17 cellular contexts compared by ENCODE assay signal in the genomic region with DNA sequence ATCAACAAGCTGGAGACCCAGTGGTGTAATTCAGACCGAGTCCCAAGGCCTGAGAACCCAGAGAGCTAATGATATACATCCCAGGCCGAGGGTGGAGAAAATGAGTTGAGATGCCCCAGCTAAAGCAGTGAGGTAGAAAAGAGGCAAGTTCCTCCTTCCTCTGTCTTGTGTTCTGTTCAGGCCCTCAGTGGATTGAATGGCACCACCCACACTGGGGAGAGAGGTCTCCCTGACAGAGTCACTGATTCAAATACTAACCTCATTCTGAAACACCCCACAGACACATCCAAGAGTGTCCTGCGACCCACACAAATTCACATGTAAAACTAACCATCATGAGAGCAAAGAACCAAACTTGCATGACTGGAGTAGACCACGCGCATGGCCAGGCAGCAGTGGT.
"Had no signal": no experiment of that assay in that cellular context is flagged by ENCODE, and none has a peak within 500 bp of the region (broad histone marks: within the 10 kb centered on the region; RNA-seq: fewer than 3 reads in every experiment).

No MANE protein-coding gene starts in this region.

- H3K4me1 Mint-ChIP-seq: memory B cell had no signal

- DNase-seq: activated CD4-positive, alpha-beta T cell treated with anti-CD3 and anti-CD28 coated beads, Interleukin-2, amount 10 ng/mL, durations not matched to agents 24 days and 14 days; activated naive CD4-positive, alpha-beta T cell treated with Interleukin-2 at 50 U/mL for 16 hours; activated naive CD8-positive, alpha-beta T cell treated with anti-CD3 and anti-CD28 coated beads, Interleukin-2, amount 10 ng/mL, durations not matched to agents 7 days and 5 days; amygdala; dorsolateral prefrontal cortex; left ventricle myocardium inferior; stimulated activated CD4-positive, alpha-beta T cell treated with anti-CD3 and anti-CD28 coated beads, Interleukin-4, amount 100 ng/mL, for 1 hour; T-helper 1 cell; T1000; upper lobe of right lung had no signal

- H3K4me3 ChIP-seq: cardiac muscle cell, dorsolateral prefrontal cortex, left ventricle myocardium inferior, pancreas, smooth muscle cell, upper lobe of right lung had no signal

- H3K4me3 Mint-ChIP-seq: activated CD4-positive, alpha-beta T cell treated with anti-CD3 and anti-CD28 coated beads, Interleukin-2, amount 10 ng/mL, durations not matched to agents 24 days and 14 days; activated naive CD8-positive, alpha-beta T cell treated with anti-CD3 and anti-CD28 coated beads, Interleukin-2, amount 10 ng/mL, durations not matched to agents 7 days and 5 days; memory B cell; naive thymus-derived CD4-positive, alpha-beta T cell had no signal

- H3K9me3 Mint-ChIP-seq: activated CD4-positive, alpha-beta T cell treated with anti-CD3 and anti-CD28 coated beads, Interleukin-2, amount 10 ng/mL, durations not matched to agents 24 days and 14 days; activated naive CD8-positive, alpha-beta T cell treated with anti-CD3 and anti-CD28 coated beads, Interleukin-2, amount 10 ng/mL, durations not matched to agents 7 days and 5 days; memory B cell had no signal

- H3K4me1 ChIP-seq: left ventricle myocardium inferior, pancreas, upper lobe of right lung had no signal

- ATAC-seq: naive thymus-derived CD4-positive, alpha-beta T cell; pancreas; sciatic nerve; upper lobe of right lung had no signal

- H3K36me3 ChIP-seq: cardiac muscle cell, left ventricle myocardium inferior, pancreas, upper lobe of right lung had no signal

- H3K27me3 ChIP-seq: cardiac muscle cell, dorsolateral prefrontal cortex, pancreas, upper lobe of right lung had no signal

- FAIRE-seq: frontal cortex, pancreas had no signal

- H3K27ac Mint-ChIP-seq: activated CD4-positive, alpha-beta T cell treated with anti-CD3 and anti-CD28 coated beads, Interleukin-2, amount 10 ng/mL, durations not matched to agents 24 days and 14 days; activated naive CD8-positive, alpha-beta T cell treated with anti-CD3 and anti-CD28 coated beads, Interleukin-2, amount 10 ng/mL, durations not matched to agents 7 days and 5 days; memory B cell; naive thymus-derived CD4-positive, alpha-beta T cell had no signal

- H3K27ac ChIP-seq: cardiac muscle cell, dorsolateral prefrontal cortex, left ventricle myocardium inferior, pancreas, upper lobe of right lung had no signal

- H3K9me3 ChIP-seq: left ventricle myocardium inferior, pancreas, upper lobe of right lung had no signal

- H3K36me3 Mint-ChIP-seq: activated naive CD8-positive, alpha-beta T cell treated with anti-CD3 and anti-CD28 coated beads, Interleukin-2, amount 10 ng/mL, durations not matched to agents 7 days and 5 days; memory B cell had no signal
